In the genomic region with DNA sequence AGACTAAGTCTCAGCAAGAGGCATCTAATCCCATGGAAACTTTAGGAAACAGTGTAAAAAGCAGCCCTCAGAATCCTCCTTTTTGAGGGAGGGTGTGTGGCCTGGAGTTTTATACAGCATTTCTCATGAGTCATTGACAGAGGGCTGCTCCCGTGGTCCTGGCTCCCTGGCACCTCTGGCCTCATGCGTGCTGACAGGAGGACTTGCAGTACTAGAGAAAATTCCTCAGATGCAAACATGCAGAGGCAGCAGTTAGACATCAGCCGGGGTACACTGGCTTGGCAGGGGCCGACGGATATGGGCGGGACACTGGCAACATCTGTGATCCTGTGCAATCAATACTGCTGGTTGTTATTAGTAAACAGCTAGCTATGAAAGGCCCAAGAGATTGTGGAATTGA, we compare ENCODE assay signal across 13 cellular contexts.
DNase-seq lines count a peak whose midpoint lies in the region; ATAC-seq, FAIRE-seq and TF ChIP-seq lines count a peak whose summit lies in the region.
"Had no signal": no experiment of that assay in that cellular context is flagged by ENCODE, and none has a peak within 500 bp of the region (broad histone marks: within the 10 kb centered on the region; RNA-seq: fewer than 3 reads in every experiment).

No MANE protein-coding gene starts in this region.

- H3K4me3 Mint-ChIP-seq in activated T-helper 1 cell treated with anti-CD3 and anti-CD28 coated beads, Interleukin-12 subunit alpha, Interleukin-12 subunit beta, Interleukin-2, Interleukin-4 antibody, amounts not matched to agents 30 ng/mL and 10 ng/mL and 1 ng/mL, durations not matched to agents 14 hours and 24 hours and 36 hours = no peak overlapping the region

- no peaks in the 10 kb centered on the region for H3K27me3 Mint-ChIP-seq in activated T-helper 1 cell treated with anti-CD3 and anti-CD28 coated beads, Interleukin-12 subunit alpha, Interleukin-12 subunit beta, Interleukin-2, Interleukin-4 antibody, amounts not matched to agents 30 ng/mL and 10 ng/mL and 1 ng/mL, durations not matched to agents 14 hours and 24 hours and 36 hours (ENCODE audit: insufficient read depth)

- CTCF ChIA-PET in H1 (lab: Charles Lee; ENCODE audit: partially characterized antibody) = no interaction called here

- no peak overlapping the region for H4K91ac ChIP-seq in H1 (replicated peaks; ENCODE audit: insufficient read length, low read length)

- H4K20me1 ChIP-seq in H1 (replicated peaks in 1 of 2; ENCODE audit: control insufficient read depth in 1 of 2, insufficient read depth in 2 of 2, low read length in 2 of 2) = no peaks in the 10 kb centered on the region

- H3K4me2 ChIP-seq in H1 (ENCODE audit: insufficient read depth in 1 of 2, low read depth in 2 of 2, low read length in 2 of 2) = no peak overlapping the region
- H3K4me2 ChIP-seq: A549 had no signal

- no peaks in the 10 kb centered on the region for H3K9me3 Mint-ChIP-seq in activated T-helper 1 cell treated with anti-CD3 and anti-CD28 coated beads, Interleukin-12 subunit alpha, Interleukin-12 subunit beta, Interleukin-2, Interleukin-4 antibody, amounts not matched to agents 30 ng/mL and 10 ng/mL and 1 ng/mL, durations not matched to agents 14 hours and 24 hours and 36 hours

- H2AFZ ChIP-seq in H1 (ENCODE audit: low read length) = peak overlapping the region; percentile 80; the same call in 1 of the 2 replicates

- H3K27ac ChIP-seq in right atrium auricular region (no peak overlapping the region), H1 (ENCODE audit: low read depth, low read length) (no peak overlapping the region)
- H3K27ac ChIP-seq: A549, SK-N-MC had no signal

- peak; percentile 66 for DNase-seq in Right ventricle myocardium inferior (ENCODE audit: missing footprints)
- no peak for DNase-seq in right atrium auricular region (ENCODE audit: low spot score)
- DNase-seq in H1 (ENCODE audit: low read depth in 1 of 2, low spot score in 2 of 2) = peak in 1 of 2 experiments; percentile 45
- peak; percentile 76 to 94 for DNase-seq in lower leg skin (ENCODE audit: low spot score in 2 of 2)
- peak; percentile 31 for DNase-seq in urothelium cell line (ENCODE audit: low spot score)
- DNase-seq in HUDEP-2 (lab: John Stamatoyannopoulos, UW; ENCODE audit: unreplicated experiment in 76 of 76) = no peak
- no peak for DNase-seq in activated T-helper 1 cell treated with anti-CD3 and anti-CD28 coated beads, Interleukin-12 subunit alpha, Interleukin-12 subunit beta, Interleukin-2, Interleukin-4 antibody, amounts not matched to agents 30 ng/mL and 10 ng/mL and 1 ng/mL, durations not matched to agents 14 hours and 24 hours and 36 hours (ENCODE audit: low spot score)
- DNase-seq in NCI-H2029 treated with DMSO at 0.1 percent for 48 hours (lab: John Stamatoyannopoulos, UW) = no peak
- DNase-seq: central memory CD4-positive, alpha-beta T cell; NCI-H526 treated with DMSO at 0.1 percent for 48 hours had no signal

- H3K18ac ChIP-seq in H1 (ENCODE audit: extremely low read depth, low read length) = no peak overlapping the region

- H3K36me3 ChIP-seq in right atrium auricular region (no peaks in the 10 kb centered on the region), H1 (ENCODE audit: control insufficient read depth in 2 of 4, insufficient read depth in 4 of 4, low read length in 3 of 4) (no peaks in the 10 kb centered on the region)

- H3K23ac ChIP-seq in H1 (ENCODE audit: insufficient read length) = no peak overlapping the region

- H3K4me3 ChIP-seq in right atrium auricular region (no peak overlapping the region), H1 (ENCODE audit: extremely low read depth in 1 of 4, insufficient read depth in 2 of 4, low read depth in 3 of 4, low read length in 4 of 4) (no peak overlapping the region), lower leg skin (ENCODE audit: low read depth, poor library complexity, severe bottlenecking) (no peak overlapping the region)
- H3K4me3 ChIP-seq: A549, SK-N-MC had no signal

- TF ChIP-seq EP300 in H1 (IDR thresholded peaks at IDR 0.05; ENCODE audit: borderline replicate concordance in 1 of 2, low read depth in 2 of 2, low read length in 2 of 2) = no peak

- no peaks in the 10 kb centered on the region for H3K4me1 Mint-ChIP-seq in activated T-helper 1 cell treated with anti-CD3 and anti-CD28 coated beads, Interleukin-12 subunit alpha, Interleukin-12 subunit beta, Interleukin-2, Interleukin-4 antibody, amounts not matched to agents 30 ng/mL and 10 ng/mL and 1 ng/mL, durations not matched to agents 14 hours and 24 hours and 36 hours (ENCODE audit: low read depth)

- no peaks in the 10 kb centered on the region for H3K23me2 ChIP-seq in H1 (ENCODE audit: low read depth, low read length)

- H3K14ac ChIP-seq in H1 (ENCODE audit: insufficient read length) = no peak overlapping the region

- H3K56ac ChIP-seq in H1 (replicated peaks; ENCODE audit: insufficient read length, low read depth, low read length) = no peak overlapping the region

- no peak overlapping the region for H2BK12ac ChIP-seq in H1 (ENCODE audit: low read depth, low read length)

- H3K79me1 ChIP-seq in H1 (ENCODE audit: low read depth, low read length) = no peaks in the 10 kb centered on the region

- TF ChIP-seq CTCF in right atrium auricular region (IDR thresholded peaks at IDR 0.05) (no peak), H1 (IDR thresholded peaks at IDR 0.05; ENCODE audit: control extremely low read depth in 1 of 3, insufficient read depth in 1 of 3, low read depth in 1 of 3, low read length in 3 of 3) (no peak), lower leg skin (IDR thresholded peaks at IDR 0.05) (no peak)

- H4K8ac ChIP-seq in H1 (ENCODE audit: extremely low read depth, insufficient read depth, low read length) = peak overlapping the region; percentile 86

- H3K9me3 ChIP-seq in right atrium auricular region = no peaks in the 10 kb centered on the region
- no peaks in the 10 kb centered on the region; a peak in 1 of 4 replicates for H3K9me3 ChIP-seq in H1 (ENCODE audit: insufficient read depth in 2 of 2, low read depth in 1 of 2, low read length in 1 of 2)

- no peak overlapping the region for H3K9ac ChIP-seq in H1 (replicated peaks in 1 of 4; ENCODE audit: extremely low read depth in 1 of 4, low read depth in 3 of 4, low read length in 3 of 4)

- H3K27ac Mint-ChIP-seq in activated T-helper 1 cell treated with anti-CD3 and anti-CD28 coated beads, Interleukin-12 subunit alpha, Interleukin-12 subunit beta, Interleukin-2, Interleukin-4 antibody, amounts not matched to agents 30 ng/mL and 10 ng/mL and 1 ng/mL, durations not matched to agents 14 hours and 24 hours and 36 hours = no peak overlapping the region

- no peaks in the 10 kb centered on the region for H3K79me2 ChIP-seq in H1 (ENCODE audit: control insufficient read depth in 1 of 2, insufficient read depth in 2 of 2, low read length in 2 of 2)

- POLR2A ChIA-PET in H1 (lab: Charles Lee; ENCODE audit: partially characterized antibody) = no interaction called here

- H3K4ac ChIP-seq in H1 (replicated peaks; ENCODE audit: insufficient read length, low read depth, low read length) = no peak overlapping the region

- no peak overlapping the region for H2BK20ac ChIP-seq in H1 (ENCODE audit: low read length)

- FAIRE-seq in H1 (lab: Jason Lieb, UNC) = no peak
- no peak for FAIRE-seq in urothelium cell line (lab: Jason Lieb, UNC)
- FAIRE-seq: A549, GM18507 had no signal

- no peak overlapping the region for H4K5ac ChIP-seq in H1 (ENCODE audit: insufficient read length, low read depth, low read length)

- TF ChIP-seq POLR2A in H1 (IDR thresholded peaks at IDR 0.05; ENCODE audit: control extremely low read depth in 1 of 2, low read depth in 2 of 2, low read length in 2 of 2) (no peak), lower leg skin (IDR thresholded peaks at IDR 0.05) (no peak)

- H3K27me3 ChIP-seq in right atrium auricular region (no peaks in the 10 kb centered on the region), H1 (replicated peaks in 1 of 4; ENCODE audit: control insufficient read depth in 3 of 4, extremely low read depth in 1 of 4, insufficient read depth in 3 of 4, low read length in 3 of 4) (no peaks in the 10 kb centered on the region)

- WGBS in H1 (ENCODE audit: extremely low coverage in 1 of 2, insufficient coverage in 1 of 2, insufficient read length in 1 of 2, insufficient replicate concordance in 2 of 2, low coverage in 1 of 2, low lambda C conversion rate in 2 of 2, missing lambda C conversion rate in 1 of 2), 2 experiments = 80% methylated on average over 6 of the region's 6 CpGs; no CpG with 5 or more reads in 1 of the 2 experiments
- 17 to 25% methylated on average over 6 of the region's 6 CpGs for WGBS in lower leg skin, 2 donors

- H2BK5ac ChIP-seq in H1 (ENCODE audit: low read depth, low read length) = no peak overlapping the region

- no peak overlapping the region for H2AK5ac ChIP-seq in H1 (ENCODE audit: low read depth, low read length)

- H3K36me3 Mint-ChIP-seq in activated T-helper 1 cell treated with anti-CD3 and anti-CD28 coated beads, Interleukin-12 subunit alpha, Interleukin-12 subunit beta, Interleukin-2, Interleukin-4 antibody, amounts not matched to agents 30 ng/mL and 10 ng/mL and 1 ng/mL, durations not matched to agents 14 hours and 24 hours and 36 hours (ENCODE audit: low read depth) = no peaks in the 10 kb centered on the region

- ATAC-seq in Right ventricle myocardium inferior = peak; percentile 50
- ATAC-seq: A549 had no signal

- intact Hi-C loops in Right ventricle myocardium inferior (cut with DNase I) = no loop called here
- intact Hi-C loops in lower leg skin (cut with DNase I; ENCODE audit: low total_unique reads) = no loop called here
- intact Hi-C loops in activated T-helper 1 cell treated with anti-CD3 and anti-CD28 coated beads, Interleukin-12 subunit alpha, Interleukin-12 subunit beta, Interleukin-2, Interleukin-4 antibody, amounts not matched to agents 30 ng/mL and 10 ng/mL and 1 ng/mL, durations not matched to agents 14 hours and 24 hours and 36 hours (cut with micrococcal nuclease) = no loop called here

- H2BK15ac ChIP-seq in H1 (ENCODE audit: low read length) = no peak overlapping the region

- no peak overlapping the region for H2BK120ac ChIP-seq in H1 (replicated peaks; ENCODE audit: low read depth, low read length)

- H3K4me1 ChIP-seq in right atrium auricular region (peaks cover 0 to 5% of the 10 kb centered on the region in 2 donors), H1 (replicated peaks in 1 of 4; ENCODE audit: control insufficient read depth in 3 of 4, insufficient read depth in 4 of 4, low read length in 3 of 4) (peaks cover 0 to 3% (median 0%) of the 10 kb centered on the region in 4 experiments; a peak in 2 of 7 replicates)
- H3K4me1 ChIP-seq: A549 had no signal

- TF ChIP-seq RAD21 in H1 (IDR thresholded peaks at IDR 0.05 in 1 of 2, conservative IDR thresholded peaks at IDR 0.05 in 1 of 2; ENCODE audit: low read depth in 2 of 2, low read length in 2 of 2) = no peak

TF ChIP-seq in H1, 55 proteins besides CTCF, POLR2A, EP300 and RAD21 (continues in another document):
- TF ChIP-seq BACH1 (IDR thresholded peaks at IDR 0.05; ENCODE audit: low read length) (no peak), HDAC6 (IDR thresholded peaks at IDR 0.05; ENCODE audit: low read depth, low read length) (no peak), ZNF274 (IDR thresholded peaks at IDR 0.05; ENCODE audit: borderline replicate concordance, extremely low read depth, low read length) (no peak), SIN3A (conservative IDR thresholded peaks at IDR 0.05 in 1 of 2, IDR thresholded peaks at IDR 0.05 in 1 of 2; ENCODE audit: low read depth in 1 of 2, low read length in 2 of 2) (no peak), TEAD4 (IDR thresholded peaks at IDR 0.05; ENCODE audit: low read depth, low read length) (no peak)

Comparison
In these comparisons a context has a peak if more than half of its experiments do, and no peak if none do; other contexts are left out.
1. DNase-seq: peak in Right ventricle myocardium inferior (single experiment), lower leg skin (2 of 2) and urothelium cell line (single experiment); none in right atrium auricular region (single experiment), HUDEP-2 (0 of 76), activated T-helper 1 cell treated with anti-CD3 and anti-CD28 coated beads, Interleukin-12 subunit alpha, Interleukin-12 subunit beta, Interleukin-2, Interleukin-4 antibody, amounts not matched to agents 30 ng/mL and 10 ng/mL and 1 ng/mL, durations not matched to agents 14 hours and 24 hours and 36 hours (single experiment) and NCI-H2029 treated with DMSO at 0.1 percent for 48 hours (single experiment).